1 cellular context compared by ENCODE assay signal in the genomic region with DNA sequence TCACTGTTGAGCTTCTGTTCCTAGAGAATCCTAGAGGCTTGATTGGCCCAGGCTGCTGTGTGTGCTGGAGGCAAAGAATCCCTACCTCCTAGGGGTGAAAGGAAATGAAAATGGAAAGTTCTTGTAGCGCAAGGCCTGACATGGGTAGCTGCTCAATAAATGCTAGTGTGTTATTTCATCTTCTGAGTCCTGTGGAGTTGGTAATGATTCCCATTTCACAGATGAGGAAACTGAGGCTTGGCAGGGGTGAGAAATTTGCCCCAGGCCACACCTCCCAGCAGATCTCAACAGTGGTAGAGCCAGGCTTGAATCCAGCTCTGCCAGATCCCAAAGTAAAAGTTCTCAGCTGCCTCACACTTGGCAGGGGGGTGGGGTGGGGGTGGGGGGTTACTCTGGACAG.
A peak's percentile ranks its signal among the peaks of the same experiment; 100 is the strongest.
TF ChIP-seq lines count a peak whose summit lies in the region.

No MANE protein-coding gene starts in this region.

TF ChIP-seq in HepG2, 621 proteins besides CTCF, POLR2A, EP300 and RAD21:
- TF ChIP-seq, protein P1, sequence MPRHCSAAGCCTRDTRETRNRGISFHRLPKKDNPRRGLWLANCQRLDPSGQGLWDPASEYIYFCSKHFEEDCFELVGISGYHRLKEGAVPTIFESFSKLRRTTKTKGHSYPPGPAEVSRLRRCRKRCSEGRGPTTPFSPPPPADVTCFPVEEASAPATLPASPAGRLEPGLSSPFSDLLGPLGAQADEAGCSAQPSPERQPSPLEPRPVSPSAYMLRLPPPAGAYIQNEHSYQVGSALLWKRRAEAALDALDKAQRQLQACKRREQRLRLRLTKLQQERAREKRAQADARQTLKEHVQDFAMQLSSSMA (CRISPR knock-in tag; IDR thresholded peaks at IDR 0.05) = no peak
- no peak for TF ChIP-seq TP53 (CRISPR knock-in tag; conservative IDR thresholded peaks at IDR 0.05)
- TF ChIP-seq ZNF629 (CRISPR knock-in tag; conservative IDR thresholded peaks at IDR 0.05) = peak; percentile 78
- no peak for TF ChIP-seq PHF20 (CRISPR knock-in tag; IDR thresholded peaks at IDR 0.05)
- TF ChIP-seq MBNL3 (CRISPR knock-in tag; conservative IDR thresholded peaks at IDR 0.05) = no peak
- TF ChIP-seq, protein P2, sequence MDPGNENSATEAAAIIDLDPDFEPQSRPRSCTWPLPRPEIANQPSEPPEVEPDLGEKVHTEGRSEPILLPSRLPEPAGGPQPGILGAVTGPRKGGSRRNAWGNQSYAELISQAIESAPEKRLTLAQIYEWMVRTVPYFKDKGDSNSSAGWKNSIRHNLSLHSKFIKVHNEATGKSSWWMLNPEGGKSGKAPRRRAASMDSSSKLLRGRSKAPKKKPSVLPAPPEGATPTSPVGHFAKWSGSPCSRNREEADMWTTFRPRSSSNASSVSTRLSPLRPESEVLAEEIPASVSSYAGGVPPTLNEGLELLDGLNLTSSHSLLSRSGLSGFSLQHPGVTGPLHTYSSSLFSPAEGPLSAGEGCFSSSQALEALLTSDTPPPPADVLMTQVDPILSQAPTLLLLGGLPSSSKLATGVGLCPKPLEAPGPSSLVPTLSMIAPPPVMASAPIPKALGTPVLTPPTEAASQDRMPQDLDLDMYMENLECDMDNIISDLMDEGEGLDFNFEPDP (CRISPR knock-in tag; conservative IDR thresholded peaks at IDR 0.05) = no peak
- TF ChIP-seq, protein P3, sequence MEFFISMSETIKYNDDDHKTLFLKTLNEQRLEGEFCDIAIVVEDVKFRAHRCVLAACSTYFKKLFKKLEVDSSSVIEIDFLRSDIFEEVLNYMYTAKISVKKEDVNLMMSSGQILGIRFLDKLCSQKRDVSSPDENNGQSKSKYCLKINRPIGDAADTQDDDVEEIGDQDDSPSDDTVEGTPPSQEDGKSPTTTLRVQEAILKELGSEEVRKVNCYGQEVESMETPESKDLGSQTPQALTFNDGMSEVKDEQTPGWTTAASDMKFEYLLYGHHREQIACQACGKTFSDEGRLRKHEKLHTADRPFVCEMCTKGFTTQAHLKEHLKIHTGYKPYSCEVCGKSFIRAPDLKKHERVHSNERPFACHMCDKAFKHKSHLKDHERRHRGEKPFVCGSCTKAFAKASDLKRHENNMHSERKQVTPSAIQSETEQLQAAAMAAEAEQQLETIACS (CRISPR knock-in tag; IDR thresholded peaks at IDR 0.05) = no peak
- TF ChIP-seq MAF1 (CRISPR knock-in tag; IDR thresholded peaks at IDR 0.05; ENCODE audit: borderline replicate concordance) = no peak
